Comparison of ENCODE assay signal across 11 cellular contexts in the genomic region with DNA sequence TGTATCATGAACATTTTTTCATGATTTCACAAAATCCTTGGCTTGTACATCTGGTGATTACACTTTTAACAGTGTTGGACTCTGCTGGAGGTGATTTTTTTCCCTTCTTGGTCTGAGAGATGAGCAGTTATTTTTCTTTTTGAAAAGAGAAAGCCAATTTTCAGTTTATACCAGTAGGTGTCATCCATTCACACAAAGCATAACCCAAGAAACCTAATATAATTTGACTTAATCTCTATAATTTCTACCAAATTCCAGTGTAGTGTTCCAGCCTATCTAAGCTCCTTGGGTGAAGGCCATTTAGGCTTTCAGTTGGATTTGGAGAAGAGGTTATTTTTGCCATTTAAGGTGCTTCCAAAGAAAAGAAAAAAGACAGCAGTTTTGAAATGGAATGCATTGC. TPM values are rescaled to one million over a fixed set of nuclear protein-coding genes. Genes with fewer than 3 reads are reported as not detected.
DNase-seq lines count a peak whose midpoint lies in the region; ATAC-seq and TF ChIP-seq lines count a peak whose summit lies in the region.
"Had no signal": no experiment of that assay in that cellular context is flagged by ENCODE, and none has a peak within 500 bp of the region (broad histone marks: within the 10 kb centered on the region; RNA-seq: fewer than 3 reads in every experiment).

No MANE protein-coding gene starts in this region.

- DNase-seq in SK-MEL-5 (ENCODE audit: low read depth, low spot score), result peak; percentile 52
- peak; percentile 37 for DNase-seq in fibroblast of peridontal ligament (ENCODE audit: extremely low read depth)
- DNase-seq in DMS79 (lab: John Stamatoyannopoulos, UW), result no peak
- DNase-seq: DMS153, transverse colon had no signal

- H3K9me3 ChIP-seq in gastroesophageal sphincter, result no peaks in the 10 kb centered on the region
- H3K9me3 ChIP-seq: SJSA1, transverse colon had no signal

- H3K27ac ChIP-seq in 22Rv1, result no peak overlapping the region
- no peak overlapping the region for H3K27ac ChIP-seq in gastroesophageal sphincter
- H3K27ac ChIP-seq: SJSA1, transverse colon had no signal

- TF ChIP-seq EP300 in gastroesophageal sphincter (IDR thresholded peaks at IDR 0.05), result no peak

- no peak for ATAC-seq in HG03108 (IDR thresholded peaks at IDR 0.05; ENCODE audit: unreplicated experiment)
- no peak for ATAC-seq in HG02884 (IDR thresholded peaks at IDR 0.05; ENCODE audit: unreplicated experiment)
- ATAC-seq in gastroesophageal sphincter, result no peak

- H3K4me1 ChIP-seq in gastroesophageal sphincter, result peaks cover 0 to 6% (median 0%) of the 10 kb centered on the region in 3 donors
- H3K4me1 ChIP-seq: SJSA1, transverse colon had no signal

- no peak for TF ChIP-seq POLR2A in gastroesophageal sphincter (IDR thresholded peaks at IDR 0.05)

- peak; percentile 52 for TF ChIP-seq CTCF in 22Rv1 (IDR thresholded peaks at IDR 0.05)
- TF ChIP-seq CTCF in GM12873 (IDR thresholded peaks at IDR 0.05; ENCODE audit: insufficient read depth, low read depth, low read length, missing control alignments), result peak; percentile 29
- peak in 2 of 4 experiments; percentile 21 to 35 for TF ChIP-seq CTCF in gastroesophageal sphincter (IDR thresholded peaks at IDR 0.05)

- no peaks in the 10 kb centered on the region for H3K36me3 ChIP-seq in gastroesophageal sphincter
- H3K36me3 ChIP-seq: SJSA1, transverse colon had no signal

- H3K27me3 ChIP-seq in gastroesophageal sphincter, result no peaks in the 10 kb centered on the region
- H3K27me3 ChIP-seq: SJSA1, transverse colon had no signal

- H3K4me3 ChIP-seq in gastroesophageal sphincter, result no peak overlapping the region
- H3K4me3 ChIP-seq: SJSA1, transverse colon had no signal

- in situ Hi-C loops in SK-MEL-5 (cut with HindIII; ENCODE audit: low pct_unique_long_range_greater_than_20kb, low sequenced_read_pairs), result no loop called here

RNA-seq across cellular contexts. Expression of a gene that starts 7.7 kb away (rescaled TPM):
- 1.7 and 2.1 TPM in 2 replicates for total RNA-seq in SK-MEL-5 (2014; rRNA removed; shearing (Covaris generic))
- polyA plus RNA-seq in SK-MEL-5 (2015; cell fraction: cytosol; rRNA removed), result 1.4 and 1.9 TPM in 2 replicates
- polyA plus RNA-seq in SK-MEL-5 (2015; cell fraction: nucleus; rRNA removed), result 1.8 and 2.1 TPM in 2 replicates
- under 1 TPM in 2 of 4 donors, not detected in 2; 0.13 to 0.32 TPM for total RNA-seq in gastroesophageal sphincter
- total RNA-seq: SJSA1 had no signal
